1 cellular context compared by ENCODE assay signal in genomic region chr10:97664282-97664850, GRCh38.
A peak's percentile ranks its signal among the peaks of the same experiment; 100 is the strongest.
TF ChIP-seq lines count a peak whose summit lies in the region.

No MANE protein-coding gene starts in this region.

TF ChIP-seq in K562, 482 proteins besides CTCF, POLR2A, EP300 and RAD21 (continued from another document):
- TF ChIP-seq, protein P1, sequence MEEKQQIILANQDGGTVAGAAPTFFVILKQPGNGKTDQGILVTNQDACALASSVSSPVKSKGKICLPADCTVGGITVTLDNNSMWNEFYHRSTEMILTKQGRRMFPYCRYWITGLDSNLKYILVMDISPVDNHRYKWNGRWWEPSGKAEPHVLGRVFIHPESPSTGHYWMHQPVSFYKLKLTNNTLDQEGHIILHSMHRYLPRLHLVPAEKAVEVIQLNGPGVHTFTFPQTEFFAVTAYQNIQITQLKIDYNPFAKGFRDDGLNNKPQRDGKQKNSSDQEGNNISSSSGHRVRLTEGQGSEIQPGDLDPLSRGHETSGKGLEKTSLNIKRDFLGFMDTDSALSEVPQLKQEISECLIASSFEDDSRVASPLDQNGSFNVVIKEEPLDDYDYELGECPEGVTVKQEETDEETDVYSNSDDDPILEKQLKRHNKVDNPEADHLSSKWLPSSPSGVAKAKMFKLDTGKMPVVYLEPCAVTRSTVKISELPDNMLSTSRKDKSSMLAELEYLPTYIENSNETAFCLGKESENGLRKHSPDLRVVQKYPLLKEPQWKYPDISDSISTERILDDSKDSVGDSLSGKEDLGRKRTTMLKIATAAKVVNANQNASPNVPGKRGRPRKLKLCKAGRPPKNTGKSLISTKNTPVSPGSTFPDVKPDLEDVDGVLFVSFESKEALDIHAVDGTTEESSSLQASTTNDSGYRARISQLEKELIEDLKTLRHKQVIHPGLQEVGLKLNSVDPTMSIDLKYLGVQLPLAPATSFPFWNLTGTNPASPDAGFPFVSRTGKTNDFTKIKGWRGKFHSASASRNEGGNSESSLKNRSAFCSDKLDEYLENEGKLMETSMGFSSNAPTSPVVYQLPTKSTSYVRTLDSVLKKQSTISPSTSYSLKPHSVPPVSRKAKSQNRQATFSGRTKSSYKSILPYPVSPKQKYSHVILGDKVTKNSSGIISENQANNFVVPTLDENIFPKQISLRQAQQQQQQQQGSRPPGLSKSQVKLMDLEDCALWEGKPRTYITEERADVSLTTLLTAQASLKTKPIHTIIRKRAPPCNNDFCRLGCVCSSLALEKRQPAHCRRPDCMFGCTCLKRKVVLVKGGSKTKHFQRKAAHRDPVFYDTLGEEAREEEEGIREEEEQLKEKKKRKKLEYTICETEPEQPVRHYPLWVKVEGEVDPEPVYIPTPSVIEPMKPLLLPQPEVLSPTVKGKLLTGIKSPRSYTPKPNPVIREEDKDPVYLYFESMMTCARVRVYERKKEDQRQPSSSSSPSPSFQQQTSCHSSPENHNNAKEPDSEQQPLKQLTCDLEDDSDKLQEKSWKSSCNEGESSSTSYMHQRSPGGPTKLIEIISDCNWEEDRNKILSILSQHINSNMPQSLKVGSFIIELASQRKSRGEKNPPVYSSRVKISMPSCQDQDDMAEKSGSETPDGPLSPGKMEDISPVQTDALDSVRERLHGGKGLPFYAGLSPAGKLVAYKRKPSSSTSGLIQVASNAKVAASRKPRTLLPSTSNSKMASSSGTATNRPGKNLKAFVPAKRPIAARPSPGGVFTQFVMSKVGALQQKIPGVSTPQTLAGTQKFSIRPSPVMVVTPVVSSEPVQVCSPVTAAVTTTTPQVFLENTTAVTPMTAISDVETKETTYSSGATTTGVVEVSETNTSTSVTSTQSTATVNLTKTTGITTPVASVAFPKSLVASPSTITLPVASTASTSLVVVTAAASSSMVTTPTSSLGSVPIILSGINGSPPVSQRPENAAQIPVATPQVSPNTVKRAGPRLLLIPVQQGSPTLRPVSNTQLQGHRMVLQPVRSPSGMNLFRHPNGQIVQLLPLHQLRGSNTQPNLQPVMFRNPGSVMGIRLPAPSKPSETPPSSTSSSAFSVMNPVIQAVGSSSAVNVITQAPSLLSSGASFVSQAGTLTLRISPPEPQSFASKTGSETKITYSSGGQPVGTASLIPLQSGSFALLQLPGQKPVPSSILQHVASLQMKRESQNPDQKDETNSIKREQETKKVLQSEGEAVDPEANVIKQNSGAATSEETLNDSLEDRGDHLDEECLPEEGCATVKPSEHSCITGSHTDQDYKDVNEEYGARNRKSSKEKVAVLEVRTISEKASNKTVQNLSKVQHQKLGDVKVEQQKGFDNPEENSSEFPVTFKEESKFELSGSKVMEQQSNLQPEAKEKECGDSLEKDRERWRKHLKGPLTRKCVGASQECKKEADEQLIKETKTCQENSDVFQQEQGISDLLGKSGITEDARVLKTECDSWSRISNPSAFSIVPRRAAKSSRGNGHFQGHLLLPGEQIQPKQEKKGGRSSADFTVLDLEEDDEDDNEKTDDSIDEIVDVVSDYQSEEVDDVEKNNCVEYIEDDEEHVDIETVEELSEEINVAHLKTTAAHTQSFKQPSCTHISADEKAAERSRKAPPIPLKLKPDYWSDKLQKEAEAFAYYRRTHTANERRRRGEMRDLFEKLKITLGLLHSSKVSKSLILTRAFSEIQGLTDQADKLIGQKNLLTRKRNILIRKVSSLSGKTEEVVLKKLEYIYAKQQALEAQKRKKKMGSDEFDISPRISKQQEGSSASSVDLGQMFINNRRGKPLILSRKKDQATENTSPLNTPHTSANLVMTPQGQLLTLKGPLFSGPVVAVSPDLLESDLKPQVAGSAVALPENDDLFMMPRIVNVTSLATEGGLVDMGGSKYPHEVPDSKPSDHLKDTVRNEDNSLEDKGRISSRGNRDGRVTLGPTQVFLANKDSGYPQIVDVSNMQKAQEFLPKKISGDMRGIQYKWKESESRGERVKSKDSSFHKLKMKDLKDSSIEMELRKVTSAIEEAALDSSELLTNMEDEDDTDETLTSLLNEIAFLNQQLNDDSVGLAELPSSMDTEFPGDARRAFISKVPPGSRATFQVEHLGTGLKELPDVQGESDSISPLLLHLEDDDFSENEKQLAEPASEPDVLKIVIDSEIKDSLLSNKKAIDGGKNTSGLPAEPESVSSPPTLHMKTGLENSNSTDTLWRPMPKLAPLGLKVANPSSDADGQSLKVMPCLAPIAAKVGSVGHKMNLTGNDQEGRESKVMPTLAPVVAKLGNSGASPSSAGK (IDR thresholded peaks at IDR 0.05): no peak
- TF ChIP-seq MAFG (tag; conservative IDR thresholded peaks at IDR 0.05) (no peak), ZNF212 (CRISPR knock-in tag; IDR thresholded peaks at IDR 0.05) (no peak), ZNF12 (CRISPR knock-in tag; IDR thresholded peaks at IDR 0.05) (no peak), PTRF (tag; IDR thresholded peaks at IDR 0.05) (no peak), ZNF239 (CRISPR knock-in tag; IDR thresholded peaks at IDR 0.05) (no peak), ZNF551 (CRISPR knock-in tag; IDR thresholded peaks at IDR 0.05) (no peak), SMARCC2 (IDR thresholded peaks at IDR 0.05; ENCODE audit: low read depth) (peak; percentile 94), GATAD2B (IDR thresholded peaks at IDR 0.05; ENCODE audit: borderline replicate concordance) (0 out of 2 replicates have a peak, but pooled peaks have one; percentile 84), MYC (IDR thresholded peaks at IDR 0.05; ENCODE audit: low read depth, low read length) (no peak), MYC (CRISPR knock-in tag; IDR thresholded peaks at IDR 0.05; ENCODE audit: borderline replicate concordance, low read depth) (no peak), ZBTB8A (IDR thresholded peaks at IDR 0.05; ENCODE audit: partially characterized antibody) (no peak), CHD7 (IDR thresholded peaks at IDR 0.05; ENCODE audit: low read depth, low read length) (no peak), ZNF134 (CRISPR knock-in tag; conservative IDR thresholded peaks at IDR 0.05) (no peak), HEY1 (CRISPR knock-in tag; IDR thresholded peaks at IDR 0.05; ENCODE audit: borderline replicate concordance) (no peak), HDAC6 (IDR thresholded peaks at IDR 0.05; ENCODE audit: low read depth, low read length) (no peak), MXI1 (IDR thresholded peaks at IDR 0.05; ENCODE audit: low read depth, low read length) (no peak), NR2C1 (IDR thresholded peaks at IDR 0.05) (peak; percentile 63), NR2C1 (tag; IDR thresholded peaks at IDR 0.05) (peak; percentile 75), POLR3G (IDR thresholded peaks at IDR 0.05; ENCODE audit: extremely low read depth, insufficient read length, insufficient replicate concordance) (no peak)
- TF ChIP-seq, protein P2, sequence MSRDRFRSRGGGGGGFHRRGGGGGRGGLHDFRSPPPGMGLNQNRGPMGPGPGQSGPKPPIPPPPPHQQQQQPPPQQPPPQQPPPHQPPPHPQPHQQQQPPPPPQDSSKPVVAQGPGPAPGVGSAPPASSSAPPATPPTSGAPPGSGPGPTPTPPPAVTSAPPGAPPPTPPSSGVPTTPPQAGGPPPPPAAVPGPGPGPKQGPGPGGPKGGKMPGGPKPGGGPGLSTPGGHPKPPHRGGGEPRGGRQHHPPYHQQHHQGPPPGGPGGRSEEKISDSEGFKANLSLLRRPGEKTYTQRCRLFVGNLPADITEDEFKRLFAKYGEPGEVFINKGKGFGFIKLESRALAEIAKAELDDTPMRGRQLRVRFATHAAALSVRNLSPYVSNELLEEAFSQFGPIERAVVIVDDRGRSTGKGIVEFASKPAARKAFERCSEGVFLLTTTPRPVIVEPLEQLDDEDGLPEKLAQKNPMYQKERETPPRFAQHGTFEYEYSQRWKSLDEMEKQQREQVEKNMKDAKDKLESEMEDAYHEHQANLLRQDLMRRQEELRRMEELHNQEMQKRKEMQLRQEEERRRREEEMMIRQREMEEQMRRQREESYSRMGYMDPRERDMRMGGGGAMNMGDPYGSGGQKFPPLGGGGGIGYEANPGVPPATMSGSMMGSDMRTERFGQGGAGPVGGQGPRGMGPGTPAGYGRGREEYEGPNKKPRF (IDR thresholded peaks at IDR 0.05; ENCODE audit: low read depth, low read length): no peak
